ENCODE assay signal across 9 cellular contexts in genomic region chr5:159106193-159106568, GRCh38. TPM values are rescaled to one million over a fixed set of nuclear protein-coding genes. Genes with fewer than 3 reads are reported as not detected.
A peak's percentile ranks its signal among the peaks of the same experiment; 100 is the strongest.
DNase-seq lines count a peak whose midpoint lies in the region; ATAC-seq and TF ChIP-seq lines count a peak whose summit lies in the region.
"Had no signal": no experiment of that assay in that cellular context is flagged by ENCODE, and none has a peak within 500 bp of the region (broad histone marks: within the 10 kb centered on the region; RNA-seq: fewer than 3 reads in every experiment).

No MANE protein-coding gene starts in this region.

- POLR2A ChIA-PET in GM10248 (lab: Yijun Ruan, JAX): interaction anchor here (1.0 kb wide), 1 partner anchor 410 kb away, joined by 3 read pairs; no protein-coding TSS in a partner anchor

- H3K4me3 ChIP-seq in GM12865 (ENCODE audit: low read depth, low read length) (peak overlapping the region; percentile 48), mucosa of descending colon (no peak overlapping the region)

- CTCF ChIA-PET in GM10248 (lab: Yijun Ruan, JAX): interaction anchor here (0.6 to 9.3 kb wide), 86 partner anchors 8 to 1289 kb away, joined by 3 to 255 read pairs (median 4); no protein-coding TSS in a partner anchor

- no peaks in the 10 kb centered on the region for H3K36me3 Mint-ChIP-seq in activated naive CD4-positive, alpha-beta T cell treated with anti-CD3 and anti-CD28 coated beads, Interleukin-2, amount 50 U/mL, for 72 hours

- intact Hi-C loops in mucosa of descending colon (cut with DNase I, micrococcal nuclease): loop anchor here (5.0 to 10.0 kb wide), 3 partner anchors 409 to 934 kb away; no protein-coding TSS in a partner anchor

- H3K27ac Mint-ChIP-seq in activated naive CD4-positive, alpha-beta T cell treated with anti-CD3 and anti-CD28 coated beads, Interleukin-2, amount 50 U/mL, for 72 hours: no peak overlapping the region

- DNase-seq in GM12865 (ENCODE audit: low read depth) (peak; percentile 44), mucosa of descending colon (peak in 1 of 3 donors; percentile 44), medulla oblongata (ENCODE audit: extremely low spot score) (no peak), KG1 (lab: John Stamatoyannopoulos, UW) (no peak), GM10248 (ENCODE audit: extremely low spot score) (no peak)
- DNase-seq in activated naive CD4-positive, alpha-beta T cell treated with anti-CD3 and anti-CD28 coated beads, Interleukin-2, amount 50 U/mL, for 72 hours (ENCODE audit: low spot score in 2 of 2): no peak

- TF ChIP-seq CTCF in GM12865 (IDR thresholded peaks at IDR 0.05; ENCODE audit: insufficient read depth, low read depth, low read length, missing control alignments) (no peak), mucosa of descending colon (IDR thresholded peaks at IDR 0.05) (no peak), GM10248 (IDR thresholded peaks at IDR 0.05; ENCODE audit: control extremely low read depth, extremely low read depth, low read depth, missing control alignments) (no peak)

- H3K9me3 ChIP-seq in mucosa of descending colon: no peaks in the 10 kb centered on the region

- no peaks in the 10 kb centered on the region for H3K4me1 ChIP-seq in mucosa of descending colon (ENCODE audit: low read depth)

- no peaks in the 10 kb centered on the region for H3K36me3 ChIP-seq in mucosa of descending colon (ENCODE audit: low read depth)

- peak; percentile 12 for ATAC-seq in HG02759 (IDR thresholded peaks at IDR 0.05; ENCODE audit: unreplicated experiment)
- peak; percentile 36 to 54 for ATAC-seq in activated naive CD4-positive, alpha-beta T cell treated with anti-CD3 and anti-CD28 coated beads, Interleukin-2, amount 50 U/mL, for 72 hours
- peak; percentile 30 for ATAC-seq in mucosa of descending colon
- ATAC-seq in GM21825 (IDR thresholded peaks at IDR 0.05; ENCODE audit: unreplicated experiment): no peak

- no peaks in the 10 kb centered on the region for H3K9me3 Mint-ChIP-seq in activated naive CD4-positive, alpha-beta T cell treated with anti-CD3 and anti-CD28 coated beads, Interleukin-2, amount 50 U/mL, for 72 hours

RNA-seq across cellular contexts. Expression of gene EBF1, which starts 6.5 kb away (rescaled TPM):
- under 1 TPM; 0.41 to 0.52 TPM for total RNA-seq in activated naive CD4-positive, alpha-beta T cell treated with anti-CD3 and anti-CD28 coated beads, Interleukin-2, amount 50 U/mL, for 72 hours
- 10 to 100 TPM in 1 of 3 donors, 1 to 10 TPM in 2; 3.8 to 16.6 (median 7.5) TPM for total RNA-seq in mucosa of descending colon
- total RNA-seq: epithelial cell of proximal tubule had no signal
